In genomic region chr5:67725591-67725990, GRCh38 we compare ENCODE assay signal across 25 cellular contexts.
DNase-seq lines count a peak whose midpoint lies in the region; ATAC-seq and TF ChIP-seq lines count a peak whose summit lies in the region.
"Had no signal": no experiment of that assay in that cellular context is flagged by ENCODE, and none has a peak within 500 bp of the region (broad histone marks: within the 10 kb centered on the region; RNA-seq: fewer than 3 reads in every experiment).

No MANE protein-coding gene starts in this region.

- H3K9ac ChIP-seq in adipocyte (ENCODE audit: low read length), result no peak overlapping the region
- H3K9ac ChIP-seq: BLaER1 had no signal

- TF ChIP-seq EP300 in gastroesophageal sphincter (IDR thresholded peaks at IDR 0.05), result no peak

- H3K4me3 ChIP-seq in adipocyte (ENCODE audit: low read length), result no peak overlapping the region
- no peak overlapping the region for H3K4me3 ChIP-seq in gastroesophageal sphincter
- H3K4me3 ChIP-seq: BLaER1, K562, PC-9, SJCRH30 had no signal

- DNase-seq in adipocyte (ENCODE audit: low read depth) (peak; percentile 7), dermis blood vessel endothelial cell (peak; percentile 71), sciatic nerve (ENCODE audit: low spot score) (no peak), DMS53 (lab: John Stamatoyannopoulos, UW) (no peak), HPDE6-E6E7 (ENCODE audit: extremely low spot score) (no peak), C1 segment of cervical spinal cord (lab: John Stamatoyannopoulos, UW) (no peak)
- DNase-seq: CD4-positive, alpha-beta T cell; EL; GF-D8; Kasumi-1; NCI-H1105 treated with DMSO at 0.1 percent for 48 hours; NCI-H146; NCI-H1930; NCI-H2107; NCI-H446 treated with DMSO at 0.1 percent for 48 hours; NCI-H526; NCI-H82; NK-92 treated with Interleukin-12 subunit alpha and Interleukin-12 subunit beta, amount 100 ng/mL, for 24 hours; PC-9; SJCRH30 had no signal

- H3K27me3 ChIP-seq in adipocyte (replicated peaks; ENCODE audit: control insufficient read depth, insufficient read depth, low read length), result no peaks in the 10 kb centered on the region
- no peaks in the 10 kb centered on the region for H3K27me3 ChIP-seq in gastroesophageal sphincter
- H3K27me3 ChIP-seq: BLaER1, SJCRH30 had no signal

- no peaks in the 10 kb centered on the region for H3K9me3 ChIP-seq in adipocyte (ENCODE audit: control insufficient read depth, low read length)
- no peaks in the 10 kb centered on the region for H3K9me3 ChIP-seq in gastroesophageal sphincter
- H3K9me3 ChIP-seq: BLaER1, SJCRH30 had no signal

- no peak for TF ChIP-seq CTCF in gastroesophageal sphincter (IDR thresholded peaks at IDR 0.05)

- H3K27ac ChIP-seq in gastroesophageal sphincter, result peak overlapping the region; percentile 58 to 92 (median 77)
- H3K27ac ChIP-seq: BLaER1, PC-9, SJCRH30 had no signal

- 60 to 82% methylated on average over 1 of the region's 1 CpG for WGBS in gastroesophageal sphincter (ENCODE audit: low coverage in 1 of 2), 2 donors

- TF ChIP-seq POLR2A in gastroesophageal sphincter (IDR thresholded peaks at IDR 0.05), result no peak

- H3K4me1 ChIP-seq in adipocyte (ENCODE audit: control insufficient read depth, insufficient read depth, low read length) (no peaks in the 10 kb centered on the region), gastroesophageal sphincter (peaks cover 0 to 30% (median 9%) of the 10 kb centered on the region in 3 donors)
- H3K4me1 ChIP-seq: BLaER1 had no signal

- H3K36me3 ChIP-seq in adipocyte (ENCODE audit: control insufficient read depth, insufficient read depth, low read length, severe bottlenecking) (no peaks in the 10 kb centered on the region), gastroesophageal sphincter (no peaks in the 10 kb centered on the region)
- H3K36me3 ChIP-seq: BLaER1, SJCRH30 had no signal

- ATAC-seq in gastroesophageal sphincter (no peak), sciatic nerve (peak; percentile 58), GM21390 (IDR thresholded peaks at IDR 0.05; ENCODE audit: unreplicated experiment) (no peak)
- ATAC-seq: K562, Right ventricle myocardium inferior had no signal

- intact Hi-C loops in sciatic nerve (cut with DNase I), result no loop called here

Comparison
In these comparisons a context has a peak if more than half of its experiments do, and no peak if none do; other contexts are left out.
1. DNase-seq: peak in adipocyte (single experiment) and dermis blood vessel endothelial cell (single experiment); none in sciatic nerve (single experiment), DMS53 (single experiment), HPDE6-E6E7 (single experiment) and C1 segment of cervical spinal cord (0 of 14).